ENCODE assay signal across 1 cellular context in the genomic region with DNA sequence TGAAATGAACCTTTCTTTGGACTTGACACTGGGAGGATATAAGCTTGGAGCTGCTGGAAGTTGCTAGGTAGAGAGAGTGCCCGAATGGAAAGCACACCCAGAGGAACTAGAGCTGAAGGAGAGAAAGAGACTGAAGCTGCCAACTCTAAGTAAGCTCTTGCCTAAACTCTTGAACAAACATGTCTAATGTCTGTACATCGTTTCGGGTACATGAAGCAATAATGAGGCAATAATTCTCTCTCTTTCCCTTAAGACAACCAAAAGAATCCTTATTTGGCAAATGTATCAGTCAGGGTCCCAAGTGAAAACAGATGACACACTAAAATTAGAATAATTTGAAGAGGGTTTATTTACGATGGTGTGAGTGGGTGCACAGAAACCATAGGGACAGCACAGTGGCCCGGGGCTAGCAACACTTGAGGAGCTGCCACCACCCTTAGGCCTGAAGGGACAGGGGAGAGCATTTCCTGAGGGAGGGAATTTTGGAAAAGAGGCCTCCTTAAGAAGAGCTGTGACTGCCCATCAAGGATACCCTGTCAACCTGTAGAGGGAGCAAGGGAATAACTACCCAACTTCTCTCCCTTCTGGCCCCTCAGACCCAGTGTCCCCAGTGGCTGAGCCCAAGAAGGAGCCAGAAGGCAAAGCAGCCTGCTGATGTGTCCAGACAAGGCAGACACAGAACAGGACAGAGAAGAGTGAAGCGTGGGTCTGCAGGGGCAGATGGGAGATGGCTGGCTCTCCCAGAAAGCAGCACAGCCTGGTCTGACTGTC.
TF ChIP-seq lines count a peak whose summit lies in the region.

No MANE protein-coding gene starts in this region.

TF ChIP-seq in GM12878, 131 proteins besides CTCF, POLR2A, EP300 and RAD21 (continued from another document):
- peak; percentile 41; the same call in 1 of the 2 replicates for TF ChIP-seq SMC3 (IDR thresholded peaks at IDR 0.05; ENCODE audit: borderline replicate concordance, low read length)
TF ChIP-seq in GM12878: peak in this region for 2.
